Comparison of ENCODE assay signal across 17 cellular contexts in the genomic region with DNA sequence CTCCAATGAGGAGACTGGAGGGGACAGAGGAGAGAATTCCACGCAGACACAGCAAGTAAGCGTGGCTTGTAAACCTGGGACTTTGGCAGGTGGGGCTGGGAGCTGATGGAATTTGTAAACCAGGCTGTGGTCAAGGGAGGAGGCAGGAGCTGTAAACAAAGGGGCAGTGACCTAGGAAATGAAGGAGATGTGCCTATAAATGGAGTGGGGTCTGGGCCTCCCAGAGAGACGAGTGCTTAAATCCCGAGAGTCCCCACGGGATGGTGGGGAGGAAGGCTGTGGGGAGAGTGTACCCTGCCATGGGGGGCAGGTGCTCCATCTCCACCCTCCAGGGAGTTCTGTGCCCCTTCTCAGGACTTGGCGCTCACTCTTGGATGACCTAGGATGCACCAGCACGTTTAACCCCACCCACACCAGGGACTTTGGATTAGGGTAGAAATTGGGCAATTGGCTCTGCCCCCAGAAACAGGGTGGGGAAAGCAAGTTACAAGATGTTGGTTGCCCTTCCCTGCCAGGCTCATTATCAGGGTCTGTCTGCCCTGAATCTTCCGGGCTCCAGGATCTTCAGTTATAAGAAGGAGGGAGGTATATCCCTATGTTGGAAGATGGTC. TPM values are rescaled to one million over a fixed set of nuclear protein-coding genes. Genes with fewer than 3 reads are reported as not detected.
DNase-seq lines count a peak whose midpoint lies in the region; ATAC-seq, FAIRE-seq and TF ChIP-seq lines count a peak whose summit lies in the region.
"Had no signal": no experiment of that assay in that cellular context is flagged by ENCODE, and none has a peak within 500 bp of the region (broad histone marks: within the 10 kb centered on the region; RNA-seq: fewer than 3 reads in every experiment).

No MANE protein-coding gene starts in this region.

- ATAC-seq in T-helper 17 cell: no peak
- no peak for ATAC-seq in stimulated activated effector memory CD8-positive, alpha-beta T cell treated with anti-CD3 and anti-CD28 coated beads, Interleukin-12 subunit alpha, Interleukin-12 subunit beta, amount 100 ng/mL, for 72 hours
- ATAC-seq: activated CD4-positive, alpha-beta T cell treated with anti-CD3 and anti-CD28 coated beads for 36 hours; gastroesophageal sphincter; HCT116; left colon had no signal

- H3K27me3 Mint-ChIP-seq in MCF 10A (ENCODE audit: insufficient read depth, unreplicated experiment) (no peaks in the 10 kb centered on the region), T-helper 17 cell (no peaks in the 10 kb centered on the region)
- H3K27me3 Mint-ChIP-seq: activated CD4-positive, alpha-beta T cell treated with anti-CD3 and anti-CD28 coated beads for 36 hours had no signal

- H3K4me1 Mint-ChIP-seq in MCF 10A (ENCODE audit: insufficient read depth, unreplicated experiment): peaks cover 12% of the 10 kb centered on the region
- peaks cover 35% of the 10 kb centered on the region for H3K4me1 Mint-ChIP-seq in T-helper 17 cell
- peaks cover 49% of the 10 kb centered on the region for H3K4me1 Mint-ChIP-seq in stimulated activated effector memory CD8-positive, alpha-beta T cell treated with anti-CD3 and anti-CD28 coated beads, Interleukin-12 subunit alpha, Interleukin-12 subunit beta, amount 100 ng/mL, for 72 hours

- peaks cover 5% of the 10 kb centered on the region for H3K36me3 ChIP-seq in breast epithelium
- H3K36me3 ChIP-seq in kidney (ENCODE audit: control insufficient read depth in 1 of 2, insufficient read depth in 2 of 2, low read length in 2 of 2): peaks cover 5 to 6% of the 10 kb centered on the region in 2 donors

- no peak overlapping the region for H3K9ac ChIP-seq in kidney (ENCODE audit: low read length in 2 of 2)
- H3K9ac ChIP-seq: KMS-11 had no signal

- H3K9me3 Mint-ChIP-seq in MCF 10A (ENCODE audit: unreplicated experiment): no peaks in the 10 kb centered on the region
- no peaks in the 10 kb centered on the region for H3K9me3 Mint-ChIP-seq in stimulated activated effector memory CD8-positive, alpha-beta T cell treated with anti-CD3 and anti-CD28 coated beads, Interleukin-12 subunit alpha, Interleukin-12 subunit beta, amount 100 ng/mL, for 72 hours

- H3K4me1 ChIP-seq in breast epithelium (peaks cover 0 to 2% of the 10 kb centered on the region in 2 donors), kidney (ENCODE audit: control insufficient read depth in 1 of 2, insufficient read depth in 1 of 2, low read depth in 1 of 2, low read length in 2 of 2) (peaks cover 0 to 10% of the 10 kb centered on the region in 2 donors)

- H3K4me3 Mint-ChIP-seq in MCF 10A (ENCODE audit: unreplicated experiment) (no peak overlapping the region), T-helper 17 cell (no peak overlapping the region)
- H3K4me3 Mint-ChIP-seq in stimulated activated effector memory CD8-positive, alpha-beta T cell treated with anti-CD3 and anti-CD28 coated beads, Interleukin-12 subunit alpha, Interleukin-12 subunit beta, amount 100 ng/mL, for 72 hours: no peak overlapping the region
- H3K4me3 Mint-ChIP-seq: activated CD4-positive, alpha-beta T cell treated with anti-CD3 and anti-CD28 coated beads for 36 hours had no signal

- H3K36me3 Mint-ChIP-seq in MCF 10A (ENCODE audit: insufficient read depth, unreplicated experiment) (peaks cover 61% of the 10 kb centered on the region), T-helper 17 cell (ENCODE audit: low read depth) (peaks cover 13% of the 10 kb centered on the region)
- peaks cover 79% of the 10 kb centered on the region for H3K36me3 Mint-ChIP-seq in stimulated activated effector memory CD8-positive, alpha-beta T cell treated with anti-CD3 and anti-CD28 coated beads, Interleukin-12 subunit alpha, Interleukin-12 subunit beta, amount 100 ng/mL, for 72 hours

- no peaks in the 10 kb centered on the region for H3K27me3 ChIP-seq in breast epithelium
- H3K27me3 ChIP-seq: gastroesophageal sphincter had no signal

- H3K9me3 ChIP-seq in breast epithelium: no peaks in the 10 kb centered on the region
- H3K9me3 ChIP-seq in T-helper 17 cell (ENCODE audit: control insufficient read depth, low read length, poor library complexity, severe bottlenecking): no peaks in the 10 kb centered on the region
- H3K9me3 ChIP-seq in kidney (ENCODE audit: control insufficient read depth in 1 of 2, low read length in 2 of 2): no peaks in the 10 kb centered on the region
- H3K9me3 ChIP-seq: gastroesophageal sphincter had no signal

- POLR2A ChIA-PET in MCF 10A (lab: Yijun Ruan, JAX): interaction anchor here (0.6 to 9.1 kb wide), 3 partner anchors 11 to 54 kb away, joined by 3 to 208 read pairs (median 11); partner anchors contain the start of genes MDC1 and TUBB

- H3K4me3 ChIP-seq in breast epithelium (no peak overlapping the region), kidney (ENCODE audit: low read length in 2 of 2) (no peak overlapping the region), foreskin fibroblast (ENCODE audit: low read depth in 1 of 2, low read length in 2 of 2) (no peak overlapping the region)
- H3K4me3 ChIP-seq: gastroesophageal sphincter, PC-9 had no signal

- TF ChIP-seq CTCF in MCF 10A (IDR thresholded peaks at IDR 0.05; ENCODE audit: unreplicated experiment): no peak
- TF ChIP-seq CTCF in breast epithelium (IDR thresholded peaks at IDR 0.05): no peak
- no peak for TF ChIP-seq CTCF in kidney (IDR thresholded peaks at IDR 0.05; ENCODE audit: borderline replicate concordance, extremely low read depth, insufficient read depth)
- TF ChIP-seq CTCF in foreskin fibroblast (IDR thresholded peaks at IDR 0.05; ENCODE audit: low read depth, low read length): no peak

- TF ChIP-seq POLR2A in breast epithelium (IDR thresholded peaks at IDR 0.05): no peak

- H3K27ac Mint-ChIP-seq in MCF 10A (ENCODE audit: low read depth, unreplicated experiment) (peak overlapping the region; percentile 82), T-helper 17 cell (peak overlapping the region; percentile 82)
- peak overlapping the region; percentile 55 for H3K27ac Mint-ChIP-seq in stimulated activated effector memory CD8-positive, alpha-beta T cell treated with anti-CD3 and anti-CD28 coated beads, Interleukin-12 subunit alpha, Interleukin-12 subunit beta, amount 100 ng/mL, for 72 hours

- intact Hi-C loops in MCF 10A (cut with micrococcal nuclease): no loop called here
- intact Hi-C loops in breast epithelium (cut with DNase I; ENCODE audit: low total_unique reads): loop anchor here (5.0 to 10.0 kb wide), 2 partner anchors 171 to 192 kb away; partner anchors contain the start of gene HLA-E
- intact Hi-C loops in kidney (cut with DNase I): loop anchor here (5.0 kb wide), 1 partner anchor 56 kb away; no protein-coding TSS in a partner anchor

- no peak for DNase-seq in MCF 10A (ENCODE audit: unreplicated experiment)
- DNase-seq in breast epithelium (ENCODE audit: low spot score in 2 of 2): no peak
- no peak for DNase-seq in T-helper 17 cell
- DNase-seq in kidney: peak; percentile 43
- DNase-seq in stimulated activated effector memory CD8-positive, alpha-beta T cell treated with anti-CD3 and anti-CD28 coated beads, Interleukin-12 subunit alpha, Interleukin-12 subunit beta, amount 100 ng/mL, for 72 hours (ENCODE audit: low spot score in 2 of 2): no peak
- no peak for DNase-seq in NCI-H345 (lab: John Stamatoyannopoulos, UW)
- DNase-seq in NCI-H345 treated with DMSO at 0.1 percent for 48 hours (lab: John Stamatoyannopoulos, UW; ENCODE audit: unreplicated experiment): no peak
- no peak for DNase-seq in foreskin fibroblast
- DNase-seq: activated CD4-positive, alpha-beta T cell treated with anti-CD3 and anti-CD28 coated beads for 36 hours; DMS53; left colon; NCI-H2081; NCI-H526 treated with DMSO at 0.1 percent for 48 hours; PC-9 had no signal

- no TSS peak for BruUV-seq in MCF 10A (replicated peaks; lab: Mats Ljungman, UMichigan)

- CTCF ChIA-PET in MCF 10A (lab: Yijun Ruan, JAX): interaction anchor here (1.5 to 17.5 kb wide), 3 partner anchors 9 to 50 kb away, joined by 6 to 537 read pairs (median 26); partner anchors contain the start of genes MDC1 and TUBB

- no peak overlapping the region for H3K27ac ChIP-seq in breast epithelium
- H3K27ac ChIP-seq in kidney (ENCODE audit: low read depth in 2 of 2, low read length in 2 of 2): no peak overlapping the region
- H3K27ac ChIP-seq: KMS-11, PC-9 had no signal

- no peak for FAIRE-seq in kidney (lab: Jason Lieb, UNC)

RNA-seq across cellular contexts. Expression of gene DHX16, which starts 4.0 kb away (rescaled TPM):
- total RNA-seq in MCF 10A (2022) (41.3 and 49.8 TPM in 2 replicates), breast epithelium (10 to 100 TPM; 23.5 to 35.3 (median 26.2) TPM), T-helper 17 cell (10 to 100 TPM; 23.5 to 25.6 TPM), kidney (30.5 TPM)
- 26.7 TPM for polyA plus RNA-seq in kidney (ENCODE audit: insufficient read depth, low read depth, low replicate concordance)

RNA-seq across cellular contexts. Expression of gene PPP1R18, which starts 9.7 kb away (rescaled TPM):
- 66.9 and 74.7 TPM in 2 replicates for total RNA-seq in MCF 10A (2022)
- total RNA-seq in breast epithelium: 10 to 100 TPM; 18.3 to 41.6 (median 20.0) TPM
- 100 to 1,000 TPM in 1 of 2 donors, 10 to 100 TPM in 1; 99.5 to 117 TPM for total RNA-seq in T-helper 17 cell
- total RNA-seq in kidney: 51.9 TPM
- 17.1 TPM for polyA plus RNA-seq in kidney (ENCODE audit: insufficient read depth, low read depth, low replicate concordance)

RNA-seq across cellular contexts. Expression of gene NRM, which starts 14.0 kb away (rescaled TPM):
- 3.8 and 5.3 TPM in 2 replicates for total RNA-seq in MCF 10A (2022)
- 1 to 10 TPM; 1.8 to 4.0 (median 2.3) TPM for total RNA-seq in breast epithelium
- total RNA-seq in T-helper 17 cell: 1 to 10 TPM; 4.7 to 5.6 TPM
- 14.2 TPM for total RNA-seq in kidney
- polyA plus RNA-seq in kidney (ENCODE audit: insufficient read depth, low read depth, low replicate concordance): 14.2 TPM

RNA-seq across cellular contexts. Expression of gene C6orf136, which starts 29.8 kb away (rescaled TPM):
- total RNA-seq in MCF 10A (2022): 10.3 and 15.7 TPM in 2 replicates
- 10 to 100 TPM in 2 of 3 donors, 1 to 10 TPM in 1; 9.6 to 19.0 (median 16.1) TPM for total RNA-seq in breast epithelium
- total RNA-seq in T-helper 17 cell: 10 to 100 TPM; 32.6 to 37.0 TPM
- total RNA-seq in kidney: 27.4 TPM
- polyA plus RNA-seq in kidney (ENCODE audit: insufficient read depth, low read depth, low replicate concordance): 45.6 TPM

RNA-seq across cellular contexts. Expression of gene MDC1, which starts 40.3 kb away (rescaled TPM):
- total RNA-seq in MCF 10A (2022) (50.6 and 54.5 TPM in 2 replicates), breast epithelium (10 to 100 TPM in 2 of 3 donors, 1 to 10 TPM in 1; 8.5 to 14.9 (median 13.4) TPM), T-helper 17 cell (10 to 100 TPM; 37.4 to 46.5 TPM), kidney (47.9 TPM)
- 9.5 TPM for polyA plus RNA-seq in kidney (ENCODE audit: insufficient read depth, low read depth, low replicate concordance)
